18 cellular contexts compared by ENCODE assay signal in genomic region chr10:124213471-124213870, GRCh38.
DNase-seq lines count a peak whose midpoint lies in the region; ATAC-seq and TF ChIP-seq lines count a peak whose summit lies in the region.
"Had no signal": no experiment of that assay in that cellular context is flagged by ENCODE, and none has a peak within 500 bp of the region (broad histone marks: within the 10 kb centered on the region; RNA-seq: fewer than 3 reads in every experiment).

No MANE protein-coding gene starts in this region.

- H3K27ac Mint-ChIP-seq in activated CD8-positive, alpha-beta memory T cell treated with anti-CD3 and anti-CD28 coated beads, Interleukin-2, amount 10 ng/mL, durations not matched to agents 7 days and 5 days, result no peak overlapping the region
- H3K27ac Mint-ChIP-seq in osteocyte (ENCODE audit: unreplicated experiment), result peak overlapping the region; percentile 23
- H3K27ac Mint-ChIP-seq: H9 had no signal

- H3K4me3 ChIP-seq in fibroblast of villous mesenchyme (ENCODE audit: low read depth, low read length), result no peak overlapping the region
- H3K4me3 ChIP-seq: SJSA1 had no signal

- in situ Hi-C loops in SK-MEL-5 (cut with HindIII; ENCODE audit: low pct_unique_long_range_greater_than_20kb, low sequenced_read_pairs), result no loop called here

- CTCF ChIA-PET in activated CD8-positive, alpha-beta memory T cell treated with anti-CD3 and anti-CD28 coated beads, Interleukin-2, amount 10 ng/mL, durations not matched to agents 7 days and 5 days (lab: Charles Lee), result no interaction called here

- no peak overlapping the region for H3K4me3 Mint-ChIP-seq in activated CD8-positive, alpha-beta memory T cell treated with anti-CD3 and anti-CD28 coated beads, Interleukin-2, amount 10 ng/mL, durations not matched to agents 7 days and 5 days
- H3K4me3 Mint-ChIP-seq in osteocyte (ENCODE audit: unreplicated experiment), result no peak overlapping the region
- H3K4me3 Mint-ChIP-seq: CD4-positive, alpha-beta memory T cell; H9 had no signal

- no peaks in the 10 kb centered on the region for H3K9me3 Mint-ChIP-seq in activated CD8-positive, alpha-beta memory T cell treated with anti-CD3 and anti-CD28 coated beads, Interleukin-2, amount 10 ng/mL, durations not matched to agents 7 days and 5 days (ENCODE audit: low read depth)
- H3K9me3 Mint-ChIP-seq in osteocyte (ENCODE audit: unreplicated experiment), result peaks cover 6% of the 10 kb centered on the region

- ATAC-seq in activated CD8-positive, alpha-beta memory T cell treated with anti-CD3 and anti-CD28 coated beads, Interleukin-2, amount 10 ng/mL, durations not matched to agents 7 days and 5 days, result no peak
- no peak for ATAC-seq in activated CD4-positive, CD25-positive, alpha-beta regulatory T cell treated with anti-CD3 and anti-CD28 coated beads, Interleukin-2, amount 50 U/mL, for 24 hours

- H3K27me3 Mint-ChIP-seq in activated CD8-positive, alpha-beta memory T cell treated with anti-CD3 and anti-CD28 coated beads, Interleukin-2, amount 10 ng/mL, durations not matched to agents 7 days and 5 days, result peaks cover 2% of the 10 kb centered on the region
- peaks cover 10% of the 10 kb centered on the region for H3K27me3 Mint-ChIP-seq in osteocyte (ENCODE audit: unreplicated experiment)

- TF ChIP-seq CTCF in fibroblast of villous mesenchyme (IDR thresholded peaks at IDR 0.05; ENCODE audit: insufficient read depth, low read depth, low read length) (no peak), osteocyte (IDR thresholded peaks at IDR 0.05) (no peak)

- H3K36me3 Mint-ChIP-seq in activated CD8-positive, alpha-beta memory T cell treated with anti-CD3 and anti-CD28 coated beads, Interleukin-2, amount 10 ng/mL, durations not matched to agents 7 days and 5 days, result no peaks in the 10 kb centered on the region
- H3K36me3 Mint-ChIP-seq in osteocyte (ENCODE audit: unreplicated experiment), result no peaks in the 10 kb centered on the region
- H3K36me3 Mint-ChIP-seq: CD4-positive, alpha-beta memory T cell had no signal

- DNase-seq in activated CD8-positive, alpha-beta memory T cell treated with anti-CD3 and anti-CD28 coated beads for 24 hours, result peak; percentile 13
- no peak for DNase-seq in activated CD8-positive, alpha-beta memory T cell treated with anti-CD3 and anti-CD28 coated beads, Interleukin-2, amount 10 ng/mL, durations not matched to agents 7 days and 5 days
- DNase-seq in SK-MEL-5 (ENCODE audit: low read depth, low spot score) (peak; percentile 49), fibroblast of villous mesenchyme (ENCODE audit: low read depth) (peak; percentile 12), osteocyte (ENCODE audit: extremely low spot score, unreplicated experiment) (peak; percentile 40), NCI-H1105 (lab: John Stamatoyannopoulos, UW) (no peak)
- no peak for DNase-seq in activated CD4-positive, alpha-beta T cell treated with anti-CD3 and anti-CD28 coated beads, Interleukin-2, amount 50 U/mL, for 4 hours
- DNase-seq: BE2C; CD4-positive, alpha-beta memory T cell; DMS79 treated with DMSO at 0.1 percent for 48 hours; H9; MM.1S; NCI-H1092 treated with DMSO at 0.1 percent for 48 hours; NCI-H1694; NCI-H345; NCI-H526 had no signal

- H3K4me1 Mint-ChIP-seq in activated CD8-positive, alpha-beta memory T cell treated with anti-CD3 and anti-CD28 coated beads, Interleukin-2, amount 10 ng/mL, durations not matched to agents 7 days and 5 days, result no peaks in the 10 kb centered on the region
- H3K4me1 Mint-ChIP-seq in osteocyte (ENCODE audit: unreplicated experiment), result peaks cover 17% of the 10 kb centered on the region
- H3K4me1 Mint-ChIP-seq: CD4-positive, alpha-beta memory T cell; H9 had no signal

Comparison
In these comparisons a context has a peak if more than half of its experiments do, and no peak if none do; other contexts are left out.
1. DNase-seq: peak in activated CD8-positive, alpha-beta memory T cell treated with anti-CD3 and anti-CD28 coated beads for 24 hours (single experiment), SK-MEL-5 (single experiment), fibroblast of villous mesenchyme (single experiment) and osteocyte (single experiment); none in activated CD8-positive, alpha-beta memory T cell treated with anti-CD3 and anti-CD28 coated beads, Interleukin-2, amount 10 ng/mL, durations not matched to agents 7 days and 5 days (single experiment), activated CD4-positive, alpha-beta T cell treated with anti-CD3 and anti-CD28 coated beads, Interleukin-2, amount 50 U/mL, for 4 hours (0 of 2) and NCI-H1105 (single experiment).